ENCODE assay signal across 1 cellular context in genomic region chr2:135004005-135004746, GRCh38.
A peak's percentile ranks its signal among the peaks of the same experiment; 100 is the strongest.
TF ChIP-seq lines count a peak whose summit lies in the region.

No MANE protein-coding gene starts in this region.

TF ChIP-seq in K562, 482 proteins besides CTCF, POLR2A, EP300 and RAD21 (continued from another document and continues in another):
- TF ChIP-seq, protein P1, sequence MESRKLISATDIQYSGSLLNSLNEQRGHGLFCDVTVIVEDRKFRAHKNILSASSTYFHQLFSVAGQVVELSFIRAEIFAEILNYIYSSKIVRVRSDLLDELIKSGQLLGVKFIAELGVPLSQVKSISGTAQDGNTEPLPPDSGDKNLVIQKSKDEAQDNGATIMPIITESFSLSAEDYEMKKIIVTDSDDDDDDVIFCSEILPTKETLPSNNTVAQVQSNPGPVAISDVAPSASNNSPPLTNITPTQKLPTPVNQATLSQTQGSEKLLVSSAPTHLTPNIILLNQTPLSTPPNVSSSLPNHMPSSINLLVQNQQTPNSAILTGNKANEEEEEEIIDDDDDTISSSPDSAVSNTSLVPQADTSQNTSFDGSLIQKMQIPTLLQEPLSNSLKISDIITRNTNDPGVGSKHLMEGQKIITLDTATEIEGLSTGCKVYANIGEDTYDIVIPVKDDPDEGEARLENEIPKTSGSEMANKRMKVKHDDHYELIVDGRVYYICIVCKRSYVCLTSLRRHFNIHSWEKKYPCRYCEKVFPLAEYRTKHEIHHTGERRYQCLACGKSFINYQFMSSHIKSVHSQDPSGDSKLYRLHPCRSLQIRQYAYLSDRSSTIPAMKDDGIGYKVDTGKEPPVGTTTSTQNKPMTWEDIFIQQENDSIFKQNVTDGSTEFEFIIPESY (CRISPR knock-in tag; IDR thresholded peaks at IDR 0.05) = no peak
- TF ChIP-seq MLLT1 (IDR thresholded peaks at IDR 0.05) = no peak
- no peak for TF ChIP-seq TSHZ1 (CRISPR knock-in tag; IDR thresholded peaks at IDR 0.05)
- TF ChIP-seq HDAC2 (IDR thresholded peaks at IDR 0.05) = no peak
- no peak for TF ChIP-seq ERF (CRISPR knock-in tag; IDR thresholded peaks at IDR 0.05)
- no peak for TF ChIP-seq GABPB1 (CRISPR knock-in tag; IDR thresholded peaks at IDR 0.05)
- no peak for TF ChIP-seq MAFF (IDR thresholded peaks at IDR 0.05; ENCODE audit: low read length)
- no peak for TF ChIP-seq CHD4 (IDR thresholded peaks at IDR 0.05; ENCODE audit: insufficient read depth, insufficient replicate concordance, low read depth, low read length, poor library complexity, severe bottlenecking)
- no peak for TF ChIP-seq HNRNPH1 (optimal IDR thresholded peaks at IDR 0.05; ENCODE audit: low read depth, low read length)
- TF ChIP-seq, protein P2, sequence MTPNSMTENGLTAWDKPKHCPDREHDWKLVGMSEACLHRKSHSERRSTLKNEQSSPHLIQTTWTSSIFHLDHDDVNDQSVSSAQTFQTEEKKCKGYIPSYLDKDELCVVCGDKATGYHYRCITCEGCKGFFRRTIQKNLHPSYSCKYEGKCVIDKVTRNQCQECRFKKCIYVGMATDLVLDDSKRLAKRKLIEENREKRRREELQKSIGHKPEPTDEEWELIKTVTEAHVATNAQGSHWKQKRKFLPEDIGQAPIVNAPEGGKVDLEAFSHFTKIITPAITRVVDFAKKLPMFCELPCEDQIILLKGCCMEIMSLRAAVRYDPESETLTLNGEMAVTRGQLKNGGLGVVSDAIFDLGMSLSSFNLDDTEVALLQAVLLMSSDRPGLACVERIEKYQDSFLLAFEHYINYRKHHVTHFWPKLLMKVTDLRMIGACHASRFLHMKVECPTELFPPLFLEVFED (CRISPR knock-in tag; conservative IDR thresholded peaks at IDR 0.05) = no peak
- no peak for TF ChIP-seq NCOR1 (IDR thresholded peaks at IDR 0.05)
- TF ChIP-seq ZNF316 (IDR thresholded peaks at IDR 0.05) = no peak
- peak; percentile 35; the same call in 1 of the 2 replicates for TF ChIP-seq CXXC5 (CRISPR knock-in tag; IDR thresholded peaks at IDR 0.05)
- TF ChIP-seq HOXB6 (CRISPR knock-in tag; IDR thresholded peaks at IDR 0.05; ENCODE audit: borderline replicate concordance) = no peak
- TF ChIP-seq USF2 (CRISPR knock-in tag; IDR thresholded peaks at IDR 0.05) = no peak
- no peak for TF ChIP-seq SREBF2 (CRISPR knock-in tag; IDR thresholded peaks at IDR 0.05)
- no peak for TF ChIP-seq ZNF740 (CRISPR knock-in tag; IDR thresholded peaks at IDR 0.05)
- TF ChIP-seq ZNF740 (tag; IDR thresholded peaks at IDR 0.05) = no peak
- TF ChIP-seq, protein P3, sequence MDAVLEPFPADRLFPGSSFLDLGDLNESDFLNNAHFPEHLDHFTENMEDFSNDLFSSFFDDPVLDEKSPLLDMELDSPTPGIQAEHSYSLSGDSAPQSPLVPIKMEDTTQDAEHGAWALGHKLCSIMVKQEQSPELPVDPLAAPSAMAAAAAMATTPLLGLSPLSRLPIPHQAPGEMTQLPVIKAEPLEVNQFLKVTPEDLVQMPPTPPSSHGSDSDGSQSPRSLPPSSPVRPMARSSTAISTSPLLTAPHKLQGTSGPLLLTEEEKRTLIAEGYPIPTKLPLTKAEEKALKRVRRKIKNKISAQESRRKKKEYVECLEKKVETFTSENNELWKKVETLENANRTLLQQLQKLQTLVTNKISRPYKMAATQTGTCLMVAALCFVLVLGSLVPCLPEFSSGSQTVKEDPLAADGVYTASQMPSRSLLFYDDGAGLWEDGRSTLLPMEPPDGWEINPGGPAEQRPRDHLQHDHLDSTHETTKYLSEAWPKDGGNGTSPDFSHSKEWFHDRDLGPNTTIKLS (IDR thresholded peaks at IDR 0.05; ENCODE audit: borderline replicate concordance, low read depth) = no peak
- peak; percentile 90 for TF ChIP-seq STAG1 (CRISPR knock-in tag; IDR thresholded peaks at IDR 0.05; ENCODE audit: borderline replicate concordance)
- TF ChIP-seq MIER1 (IDR thresholded peaks at IDR 0.05; ENCODE audit: low read depth) = no peak
- TF ChIP-seq MAFK (IDR thresholded peaks at IDR 0.05; ENCODE audit: low read length) = no peak
- peak in 1 of 2 experiments; percentile 68 for TF ChIP-seq E2F6 (IDR thresholded peaks at IDR 0.05; ENCODE audit: borderline replicate concordance in 1 of 2, extremely low read depth in 1 of 2, insufficient read depth in 1 of 2, insufficient read length in 1 of 2, low read depth in 1 of 2, low read length in 1 of 2, poor library complexity in 1 of 2, severe bottlenecking in 1 of 2)
- TF ChIP-seq ZNF134 (CRISPR knock-in tag; conservative IDR thresholded peaks at IDR 0.05) = no peak
- TF ChIP-seq, protein P4, sequence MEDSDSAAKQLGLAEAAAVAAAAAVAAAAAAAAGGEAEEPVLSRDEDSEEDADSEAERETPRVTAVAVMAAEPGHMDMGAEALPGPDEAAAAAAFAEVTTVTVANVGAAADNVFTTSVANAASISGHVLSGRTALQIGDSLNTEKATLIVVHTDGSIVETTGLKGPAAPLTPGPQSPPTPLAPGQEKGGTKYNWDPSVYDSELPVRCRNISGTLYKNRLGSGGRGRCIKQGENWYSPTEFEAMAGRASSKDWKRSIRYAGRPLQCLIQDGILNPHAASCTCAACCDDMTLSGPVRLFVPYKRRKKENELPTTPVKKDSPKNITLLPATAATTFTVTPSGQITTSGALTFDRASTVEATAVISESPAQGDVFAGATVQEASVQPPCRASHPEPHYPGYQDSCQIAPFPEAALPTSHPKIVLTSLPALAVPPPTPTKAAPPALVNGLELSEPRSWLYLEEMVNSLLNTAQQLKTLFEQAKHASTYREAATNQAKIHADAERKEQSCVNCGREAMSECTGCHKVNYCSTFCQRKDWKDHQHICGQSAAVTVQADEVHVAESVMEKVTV (CRISPR knock-in tag; IDR thresholded peaks at IDR 0.05) = peak; percentile 88
- TF ChIP-seq ZNF431 (CRISPR knock-in tag; IDR thresholded peaks at IDR 0.05) = no peak
- TF ChIP-seq, protein P5, sequence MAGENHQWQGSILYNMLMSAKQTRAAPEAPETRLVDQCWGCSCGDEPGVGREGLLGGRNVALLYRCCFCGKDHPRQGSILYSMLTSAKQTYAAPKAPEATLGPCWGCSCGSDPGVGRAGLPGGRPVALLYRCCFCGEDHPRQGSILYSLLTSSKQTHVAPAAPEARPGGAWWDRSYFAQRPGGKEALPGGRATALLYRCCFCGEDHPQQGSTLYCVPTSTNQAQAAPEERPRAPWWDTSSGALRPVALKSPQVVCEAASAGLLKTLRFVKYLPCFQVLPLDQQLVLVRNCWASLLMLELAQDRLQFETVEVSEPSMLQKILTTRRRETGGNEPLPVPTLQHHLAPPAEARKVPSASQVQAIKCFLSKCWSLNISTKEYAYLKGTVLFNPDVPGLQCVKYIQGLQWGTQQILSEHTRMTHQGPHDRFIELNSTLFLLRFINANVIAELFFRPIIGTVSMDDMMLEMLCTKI (IDR thresholded peaks at IDR 0.05; ENCODE audit: partially characterized antibody) = no peak
- TF ChIP-seq, protein P6, sequence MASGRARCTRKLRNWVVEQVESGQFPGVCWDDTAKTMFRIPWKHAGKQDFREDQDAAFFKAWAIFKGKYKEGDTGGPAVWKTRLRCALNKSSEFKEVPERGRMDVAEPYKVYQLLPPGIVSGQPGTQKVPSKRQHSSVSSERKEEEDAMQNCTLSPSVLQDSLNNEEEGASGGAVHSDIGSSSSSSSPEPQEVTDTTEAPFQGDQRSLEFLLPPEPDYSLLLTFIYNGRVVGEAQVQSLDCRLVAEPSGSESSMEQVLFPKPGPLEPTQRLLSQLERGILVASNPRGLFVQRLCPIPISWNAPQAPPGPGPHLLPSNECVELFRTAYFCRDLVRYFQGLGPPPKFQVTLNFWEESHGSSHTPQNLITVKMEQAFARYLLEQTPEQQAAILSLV (tag; IDR thresholded peaks at IDR 0.05) = no peak
- no peak for TF ChIP-seq ZNF707 (CRISPR knock-in tag; conservative IDR thresholded peaks at IDR 0.05)
- TF ChIP-seq CTBP1 (IDR thresholded peaks at IDR 0.05; ENCODE audit: borderline replicate concordance) = peak; percentile 54; the same call in 1 of the 2 replicates
- no peak for TF ChIP-seq HLTF (IDR thresholded peaks at IDR 0.05)
- TF ChIP-seq CAMTA2 (CRISPR knock-in tag; conservative IDR thresholded peaks at IDR 0.05) = no peak
- no peak for TF ChIP-seq ZNF398 (CRISPR knock-in tag; IDR thresholded peaks at IDR 0.05)
- TF ChIP-seq MTA1 (IDR thresholded peaks at IDR 0.05; ENCODE audit: borderline replicate concordance) = no peak
- no peak for TF ChIP-seq POLR2B (IDR thresholded peaks at IDR 0.05; ENCODE audit: low read depth, partially characterized antibody)
- no peak for TF ChIP-seq CREB5 (CRISPR knock-in tag; IDR thresholded peaks at IDR 0.05)
- no peak for TF ChIP-seq TCF15 (CRISPR knock-in tag; IDR thresholded peaks at IDR 0.05)
- TF ChIP-seq SETDB1 (IDR thresholded peaks at IDR 0.05; ENCODE audit: low read length) = no peak
- no peak for TF ChIP-seq ZNF644 (tag; IDR thresholded peaks at IDR 0.05; ENCODE audit: low read depth)
- no peak for TF ChIP-seq CBFB (CRISPR knock-in tag; IDR thresholded peaks at IDR 0.05)
- TF ChIP-seq SNIP1 (IDR thresholded peaks at IDR 0.05; ENCODE audit: low read depth) = no peak
